In genomic region chr2:48728827-48729226, GRCh38 we compare ENCODE assay signal across 32 cellular contexts. TPM values are rescaled to one million over a fixed set of nuclear protein-coding genes. Genes with fewer than 3 reads are reported as not detected.
DNase-seq lines count a peak whose midpoint lies in the region; ATAC-seq and TF ChIP-seq lines count a peak whose summit lies in the region.
"Had no signal": no experiment of that assay in that cellular context is flagged by ENCODE, and none has a peak within 500 bp of the region (broad histone marks: within the 10 kb centered on the region; RNA-seq: fewer than 3 reads in every experiment).

No MANE protein-coding gene starts in this region.

- H3K27ac ChIP-seq in neural progenitor cell, result no peak overlapping the region
- H3K27ac ChIP-seq: colonic mucosa, pancreas, right atrium auricular region, testis had no signal

- H3K27me3 Mint-ChIP-seq in neural progenitor cell (ENCODE audit: insufficient read depth, low read depth), result peaks cover 2% of the 10 kb centered on the region
- H3K27me3 Mint-ChIP-seq: activated CD4-positive, alpha-beta T cell treated with anti-CD3 and anti-CD28 coated beads, Interleukin-2, amount 10 ng/mL, durations not matched to agents 24 days and 14 days; CD8-positive, alpha-beta memory T cell had no signal

- ATAC-seq in HG03457 (IDR thresholded peaks at IDR 0.05; ENCODE audit: unreplicated experiment), result no peak
- ATAC-seq: activated naive CD4-positive, alpha-beta T cell treated with anti-CD3 and anti-CD28 coated beads, Interleukin-2, amount 50 U/mL, for 72 hours; left lobe of liver; pancreas; PC-3; WTC11 had no signal

- H3K4me3 ChIP-seq in neural progenitor cell, result no peak overlapping the region
- H3K4me3 ChIP-seq: colonic mucosa, pancreas, right atrium auricular region, smooth muscle cell, testis had no signal

- peaks cover 27% of the 10 kb centered on the region for H3K4me1 Mint-ChIP-seq in neural progenitor cell
- H3K4me1 Mint-ChIP-seq: activated CD4-positive, alpha-beta T cell treated with anti-CD3 and anti-CD28 coated beads, Interleukin-2, amount 10 ng/mL, durations not matched to agents 24 days and 14 days; CD8-positive, alpha-beta memory T cell had no signal

- no peaks in the 10 kb centered on the region for H4K20me1 ChIP-seq in neural progenitor cell (ENCODE audit: low read depth)

- no peaks in the 10 kb centered on the region for H3K79me2 ChIP-seq in neural progenitor cell (ENCODE audit: low read depth)

- H3K36me3 Mint-ChIP-seq in neural progenitor cell, result no peaks in the 10 kb centered on the region
- H3K36me3 Mint-ChIP-seq: activated naive CD4-positive, alpha-beta T cell treated with anti-CD3 and anti-CD28 coated beads, Interleukin-2, amount 50 U/mL, for 72 hours; CD8-positive, alpha-beta memory T cell; WTC11 had no signal

- no peak for TF ChIP-seq CTCF in neural progenitor cell (IDR thresholded peaks at IDR 0.05)

- H3K9ac ChIP-seq in neural progenitor cell, result no peak overlapping the region
- H3K9ac ChIP-seq: SK-N-SH had no signal

- H3K9me3 ChIP-seq in neural progenitor cell (ENCODE audit: low read depth), result no peaks in the 10 kb centered on the region
- H3K9me3 ChIP-seq: colonic mucosa, pancreas, right atrium auricular region, SK-N-SH, testis had no signal

- no peaks in the 10 kb centered on the region for H3K36me3 ChIP-seq in neural progenitor cell
- H3K36me3 ChIP-seq: colonic mucosa, pancreas, right atrium auricular region had no signal

- H3K9me3 Mint-ChIP-seq in neural progenitor cell, result no peaks in the 10 kb centered on the region
- H3K9me3 Mint-ChIP-seq: activated CD4-positive, alpha-beta T cell treated with anti-CD3 and anti-CD28 coated beads, Interleukin-2, amount 10 ng/mL, durations not matched to agents 24 days and 14 days; activated naive CD4-positive, alpha-beta T cell treated with anti-CD3 and anti-CD28 coated beads, Interleukin-2, amount 50 U/mL, for 72 hours; CD8-positive, alpha-beta memory T cell; H9; nephron progenitor cell; WTC11 had no signal

- no peak overlapping the region for H3K4me3 Mint-ChIP-seq in neural progenitor cell
- H3K4me3 Mint-ChIP-seq: activated CD4-positive, alpha-beta T cell treated with anti-CD3 and anti-CD28 coated beads, Interleukin-2, amount 10 ng/mL, durations not matched to agents 24 days and 14 days; CD8-positive, alpha-beta memory T cell; H9; nephron progenitor cell; WTC11 had no signal

- H3K4me2 ChIP-seq in neural progenitor cell, result no peak overlapping the region
- H3K4me2 ChIP-seq: SK-N-SH, smooth muscle cell had no signal

- H3F3A ChIP-seq in neural progenitor cell (ENCODE audit: low read depth), result no peaks in the 10 kb centered on the region

- peak; percentile 32 for DNase-seq in DMS79 (lab: John Stamatoyannopoulos, UW)
- peak; percentile 37 for DNase-seq in M059J (ENCODE audit: low read depth)
- peak; percentile 43 for DNase-seq in astrocyte of the hippocampus (ENCODE audit: low read depth, low spot score)
- no peak for DNase-seq in neural progenitor cell (ENCODE audit: low spot score)
- no peak for DNase-seq in glomerular visceral epithelial cell (ENCODE audit: extremely low spot score)
- DNase-seq in activated naive CD4-positive, alpha-beta T cell treated with Interleukin-2 at 50 U/mL for 16 hours, result no peak
- DNase-seq: activated CD4-positive, alpha-beta T cell treated with anti-CD3 and anti-CD28 coated beads, Interleukin-2, amount 10 ng/mL, durations not matched to agents 24 days and 14 days; CD8-positive, alpha-beta memory T cell; colonic mucosa; effector CD8-positive, alpha-beta T cell; GDM1; glutamatergic neuron; H9; mesenchymal stem cell; NCI-H2029 treated with DMSO at 0.1 percent for 48 hours; NCI-H510A treated with DMSO at 0.1 percent for 48 hours; nephron progenitor cell; NK-92 treated with Interleukin-12 subunit alpha and Interleukin-12 subunit beta, amount 100 ng/mL, for 24 hours; pancreas; PC-3; SK-N-SH; stimulated activated naive CD4-positive, alpha-beta T cell treated with Interleukin-2 at 50 U/mL for 16 hours; testis had no signal

- no peaks in the 10 kb centered on the region for H3K27me3 ChIP-seq in neural progenitor cell
- H3K27me3 ChIP-seq: colonic mucosa, pancreas, right atrium auricular region, testis had no signal

- H2AFZ ChIP-seq in neural progenitor cell (replicated peaks), result no peak overlapping the region

- peaks cover 30% of the 10 kb centered on the region for H3K4me1 ChIP-seq in neural progenitor cell
- H3K4me1 ChIP-seq: colonic mucosa, pancreas, right atrium auricular region, testis had no signal

- peak overlapping the region; percentile 64 for H3K27ac Mint-ChIP-seq in neural progenitor cell
- H3K27ac Mint-ChIP-seq: activated CD4-positive, alpha-beta T cell treated with anti-CD3 and anti-CD28 coated beads, Interleukin-2, amount 10 ng/mL, durations not matched to agents 24 days and 14 days; CD8-positive, alpha-beta memory T cell; nephron progenitor cell; WTC11 had no signal

RNA-seq across cellular contexts. Expression of gene LHCGR, which starts 26.7 kb away (rescaled TPM):
- total RNA-seq in M059J (2014; rRNA removed; shearing (Covaris generic)), result not detected in 2 replicates
- not detected in 2 replicates for total RNA-seq in neural progenitor cell (ENCODE audit: low replicate concordance)
- total RNA-seq: activated CD4-positive, alpha-beta T cell treated with anti-CD3 and anti-CD28 coated beads, Interleukin-2, amount 10 ng/mL, durations not matched to agents 24 days and 14 days; activated CD8-positive, alpha-beta memory T cell treated with anti-CD3 and anti-CD28 coated beads for 36 hours; activated naive CD4-positive, alpha-beta T cell treated with anti-CD3 and anti-CD28 coated beads, Interleukin-2, amount 50 U/mL, for 72 hours; CD8-positive, alpha-beta memory T cell; colonic mucosa; epithelial cell of proximal tubule; left lobe of liver; pancreas; PC-3; right atrium auricular region; smooth muscle cell; T-helper 1 cell treated with Interleukin-12 subunit alpha and Interleukin-12 subunit beta and Interleukin-4 antibody, amounts not matched to agents 30 ng/mL and 1 ng/mL, for 36 hours had no signal

Comparison
In these comparisons a context has a peak if more than half of its experiments do, and no peak if none do; other contexts are left out.
1. DNase-seq: peak in DMS79 (single experiment), M059J (single experiment) and astrocyte of the hippocampus (single experiment); none in neural progenitor cell (single experiment), glomerular visceral epithelial cell (single experiment) and activated naive CD4-positive, alpha-beta T cell treated with Interleukin-2 at 50 U/mL for 16 hours (single experiment).